18 cellular contexts compared by ENCODE assay signal in the genomic region with DNA sequence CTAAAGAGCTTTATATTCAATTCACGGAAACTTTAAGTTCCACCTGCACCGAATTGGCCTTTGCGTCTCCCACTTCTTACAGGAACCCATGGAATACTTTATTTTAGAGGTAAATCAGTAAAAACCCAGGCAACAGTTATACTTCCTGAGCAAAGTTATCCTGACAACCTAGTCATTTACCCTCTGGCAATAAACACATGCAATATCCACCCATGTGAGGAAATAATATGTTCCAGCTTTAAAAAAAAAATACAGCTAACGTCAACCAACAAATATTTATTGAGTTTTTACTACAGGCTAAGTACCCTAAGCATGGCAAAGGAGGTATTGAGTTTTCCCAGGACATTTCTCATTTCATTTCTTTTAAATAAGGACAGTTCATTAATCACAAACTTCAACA. TPM values are rescaled to one million over a fixed set of nuclear protein-coding genes. Genes with fewer than 3 reads are reported as not detected.
DNase-seq lines count a peak whose midpoint lies in the region; ATAC-seq and TF ChIP-seq lines count a peak whose summit lies in the region.
"Had no signal": no experiment of that assay in that cellular context is flagged by ENCODE, and none has a peak within 500 bp of the region (broad histone marks: within the 10 kb centered on the region; RNA-seq: fewer than 3 reads in every experiment).

No MANE protein-coding gene starts in this region.

- H3K36me3 Mint-ChIP-seq in glutamatergic neuron (ENCODE audit: unreplicated experiment) (no peaks in the 10 kb centered on the region), progenitor cell of endocrine pancreas (ENCODE audit: insufficient read depth) (peaks cover 10% of the 10 kb centered on the region)

- H3K4me3 Mint-ChIP-seq in glutamatergic neuron (ENCODE audit: unreplicated experiment): no peak overlapping the region
- no peak overlapping the region for H3K4me3 Mint-ChIP-seq in progenitor cell of endocrine pancreas (ENCODE audit: low read depth)

- H3K36me3 ChIP-seq in adipocyte (ENCODE audit: control insufficient read depth, insufficient read depth, low read length, severe bottlenecking): no peaks in the 10 kb centered on the region
- no peaks in the 10 kb centered on the region for H3K36me3 ChIP-seq in heart left ventricle
- no peaks in the 10 kb centered on the region for H3K36me3 ChIP-seq in psoas muscle (ENCODE audit: insufficient read depth in 1 of 2, low read depth in 1 of 2)
- no peaks in the 10 kb centered on the region for H3K36me3 ChIP-seq in spleen

- 86 to 95% (median 94%) methylated on average over 4 of the region's 4 CpGs for WGBS in heart left ventricle, 4 donors
- WGBS in psoas muscle, 3 donors: 82 to 95% (median 91%) methylated on average over 4 of the region's 4 CpGs
- WGBS in spleen, 5 donors: 81 to 95% (median 91%) methylated on average over 4 of the region's 4 CpGs

- intact Hi-C loops in heart left ventricle (cut with DNase I): no loop called here
- intact Hi-C loops in psoas muscle (cut with DNase I): no loop called here
- intact Hi-C loops in spleen (cut with DNase I; ENCODE audit: low total_unique reads): no loop called here

- H3K4me1 ChIP-seq in adipocyte (ENCODE audit: control insufficient read depth, insufficient read depth, low read length) (peaks cover 16% of the 10 kb centered on the region), heart left ventricle (peaks cover 0 to 35% (median 1%) of the 10 kb centered on the region in 12 donors), psoas muscle (no peaks in the 10 kb centered on the region), spleen (peaks cover 0 to 17% (median 4%) of the 10 kb centered on the region in 6 donors)

- DNase-seq in EH (ENCODE audit: low read depth) (peak; percentile 47), adipocyte (ENCODE audit: low read depth) (peak; percentile 62), glutamatergic neuron (no peak), progenitor cell of endocrine pancreas (ENCODE audit: low spot score, unreplicated experiment) (no peak), heart left ventricle (no peak), psoas muscle (no peak), spleen (no peak)
- DNase-seq: C1 segment of cervical spinal cord; DND-41; GOT3; NCI-H1048; NCI-H146; NCI-H2107; NCI-H226; NCI-H526; NK-92 treated with Interleukin-12 subunit alpha and Interleukin-12 subunit beta, amount 100 ng/mL, for 24 hours; OCI-M1 had no signal

- H3K4me3 ChIP-seq in adipocyte (ENCODE audit: low read length) (no peak overlapping the region), heart left ventricle (no peak overlapping the region), psoas muscle (no peak overlapping the region), spleen (no peak overlapping the region)

- H3K27me3 ChIP-seq in adipocyte (replicated peaks; ENCODE audit: control insufficient read depth, insufficient read depth, low read length) (no peaks in the 10 kb centered on the region), heart left ventricle (no peaks in the 10 kb centered on the region), psoas muscle (ENCODE audit: insufficient read depth in 3 of 3, low read length in 2 of 3) (no peaks in the 10 kb centered on the region), spleen (replicated peaks in 1 of 7) (no peaks in the 10 kb centered on the region)

- H3K9me3 ChIP-seq in adipocyte (ENCODE audit: control insufficient read depth, low read length) (no peaks in the 10 kb centered on the region), heart left ventricle (no peaks in the 10 kb centered on the region), psoas muscle (no peaks in the 10 kb centered on the region), spleen (no peaks in the 10 kb centered on the region)

- H3K27me3 Mint-ChIP-seq in glutamatergic neuron (ENCODE audit: unreplicated experiment) (peaks cover 8% of the 10 kb centered on the region), progenitor cell of endocrine pancreas (no peaks in the 10 kb centered on the region)

- no peak overlapping the region for H3K9ac ChIP-seq in adipocyte (ENCODE audit: low read length)

- no peak overlapping the region for H3K27ac ChIP-seq in heart left ventricle
- no peak overlapping the region for H3K27ac ChIP-seq in psoas muscle
- H3K27ac ChIP-seq in spleen: no peak overlapping the region

- H3K27ac Mint-ChIP-seq in glutamatergic neuron (ENCODE audit: unreplicated experiment) (peak overlapping the region; percentile 3), progenitor cell of endocrine pancreas (peak overlapping the region; percentile 95)

- peaks cover 37% of the 10 kb centered on the region for H3K4me1 Mint-ChIP-seq in glutamatergic neuron (ENCODE audit: low read depth, unreplicated experiment)
- H3K4me1 Mint-ChIP-seq in progenitor cell of endocrine pancreas (ENCODE audit: low read depth): peaks cover 52% of the 10 kb centered on the region

- peaks cover 11% of the 10 kb centered on the region for H3K9me3 Mint-ChIP-seq in glutamatergic neuron (ENCODE audit: unreplicated experiment)
- no peaks in the 10 kb centered on the region for H3K9me3 Mint-ChIP-seq in progenitor cell of endocrine pancreas (ENCODE audit: low read depth)

- TF ChIP-seq POLR2A in heart left ventricle (IDR thresholded peaks at IDR 0.05) (no peak), spleen (IDR thresholded peaks at IDR 0.05) (no peak)

- ATAC-seq in heart left ventricle (no peak), psoas muscle (no peak)
- ATAC-seq: Right ventricle myocardium inferior had no signal

- TF ChIP-seq CTCF in glutamatergic neuron (IDR thresholded peaks at IDR 0.05; ENCODE audit: partially characterized antibody, unreplicated experiment): no peak
- TF ChIP-seq CTCF in progenitor cell of endocrine pancreas (IDR thresholded peaks at IDR 0.05; ENCODE audit: unreplicated experiment): no peak
- no peak for TF ChIP-seq CTCF in heart left ventricle (IDR thresholded peaks at IDR 0.05)
- TF ChIP-seq CTCF in psoas muscle (IDR thresholded peaks at IDR 0.05): no peak
- TF ChIP-seq CTCF in spleen (IDR thresholded peaks at IDR 0.05 in 8 of 11, conservative IDR thresholded peaks at IDR 0.05 in 3 of 11): no peak

RNA-seq across cellular contexts. Expression of a gene that starts 38.3 kb away (rescaled TPM):
- total RNA-seq in glutamatergic neuron (ENCODE audit: unreplicated experiment) (3.5 TPM), progenitor cell of endocrine pancreas (25.9 and 32.2 TPM in 2 replicates), heart left ventricle (1 to 10 TPM; 1.1 to 8.3 (median 3.2) TPM), psoas muscle (1 to 10 TPM; 2.1 to 5.2 (median 3.1) TPM), spleen (1 to 10 TPM; 2.2 to 4.9 (median 3.0) TPM)
- polyA plus RNA-seq in heart left ventricle (1 to 10 TPM; 1.3 to 3.0 TPM), psoas muscle (1 to 10 TPM; 1.9 to 7.6 (median 3.4) TPM), spleen (1 to 10 TPM; 5.0 to 6.1 (median 5.2) TPM)

Comparison
In these comparisons a context has a peak if more than half of its experiments do, and no peak if none do; other contexts are left out.
1. DNase-seq: peak in EH (single experiment) and adipocyte (single experiment); none in glutamatergic neuron (single experiment), progenitor cell of endocrine pancreas (single experiment), heart left ventricle (0 of 5), psoas muscle (0 of 2) and spleen (single experiment).